Comparison of ENCODE assay signal across 19 cellular contexts in genomic region chr11:89612111-89612510, GRCh38.
"Had no signal": no experiment of that assay in that cellular context is flagged by ENCODE, and none has a peak within 500 bp of the region (broad histone marks: within the 10 kb centered on the region; RNA-seq: fewer than 3 reads in every experiment).

No MANE protein-coding gene starts in this region.

- H3K27ac ChIP-seq: gastroesophageal sphincter, neutrophil, tibial artery, uterus had no signal

- FAIRE-seq: islet of Langerhans had no signal

- H3K4me3 ChIP-seq: gastroesophageal sphincter, tibial artery, uterus had no signal

- H3K36me3 ChIP-seq: gastroesophageal sphincter, neutrophil, tibial artery, uterus had no signal

- ATAC-seq: activated naive CD8-positive, alpha-beta T cell treated with anti-CD3 and anti-CD28 coated beads, Interleukin-2, amount 50 U/mL, for 24 hours; activated T-helper 17 cell treated with anti-CD3 and anti-CD28 coated beads, Interleukin-2, amount 50 U/mL, for 72 hours; gastroesophageal sphincter; left lobe of liver; natural killer cell; stimulated activated naive B cell treated with anti-CD40 and anti-IgM and Interleukin-4, amounts not matched to agents 10 μg/mL and 1 μg/mL and 100 μg/mL, for 72 hours had no signal

- H3K4me1 ChIP-seq: gastroesophageal sphincter, uterus had no signal

- DNase-seq: activated CD4-positive, CD25-positive, alpha-beta regulatory T cell treated with anti-CD3 and anti-CD28 coated beads, Interleukin-2, amount 50 U/mL, for 72 hours; activated naive CD4-positive, alpha-beta T cell treated with anti-CD3 and anti-CD28 coated beads for 36 hours; activated naive CD8-positive, alpha-beta T cell treated with anti-CD3 and anti-CD28 coated beads, Interleukin-2, amount 50 U/mL, for 24 hours; activated T-cell treated with anti-CD3 and anti-CD28 coated beads for 4 hours; aorta; dermis blood vessel endothelial cell; erythroblast; mammary epithelial cell; natural killer cell; stimulated activated CD4-positive, alpha-beta T cell treated with anti-CD3 and anti-CD28 coated beads, Interleukin-15, amount 100 ng/mL, for 24 hours; stimulated activated CD4-positive, alpha-beta T cell treated with anti-CD3 and anti-CD28 coated beads, Interleukin-4, amount 100 ng/mL, for 1 hour; stimulated activated naive B cell treated with anti-CD40 and anti-IgM and Interleukin-4, amounts not matched to agents 10 μg/mL and 1 μg/mL and 100 μg/mL, for 72 hours; tibial artery; uterus had no signal

- H3K9me3 ChIP-seq: gastroesophageal sphincter, neutrophil, tibial artery, uterus had no signal

- H3K27me3 ChIP-seq: gastroesophageal sphincter, neutrophil, tibial artery, uterus had no signal
